16 cellular contexts compared by ENCODE assay signal in the genomic region with DNA sequence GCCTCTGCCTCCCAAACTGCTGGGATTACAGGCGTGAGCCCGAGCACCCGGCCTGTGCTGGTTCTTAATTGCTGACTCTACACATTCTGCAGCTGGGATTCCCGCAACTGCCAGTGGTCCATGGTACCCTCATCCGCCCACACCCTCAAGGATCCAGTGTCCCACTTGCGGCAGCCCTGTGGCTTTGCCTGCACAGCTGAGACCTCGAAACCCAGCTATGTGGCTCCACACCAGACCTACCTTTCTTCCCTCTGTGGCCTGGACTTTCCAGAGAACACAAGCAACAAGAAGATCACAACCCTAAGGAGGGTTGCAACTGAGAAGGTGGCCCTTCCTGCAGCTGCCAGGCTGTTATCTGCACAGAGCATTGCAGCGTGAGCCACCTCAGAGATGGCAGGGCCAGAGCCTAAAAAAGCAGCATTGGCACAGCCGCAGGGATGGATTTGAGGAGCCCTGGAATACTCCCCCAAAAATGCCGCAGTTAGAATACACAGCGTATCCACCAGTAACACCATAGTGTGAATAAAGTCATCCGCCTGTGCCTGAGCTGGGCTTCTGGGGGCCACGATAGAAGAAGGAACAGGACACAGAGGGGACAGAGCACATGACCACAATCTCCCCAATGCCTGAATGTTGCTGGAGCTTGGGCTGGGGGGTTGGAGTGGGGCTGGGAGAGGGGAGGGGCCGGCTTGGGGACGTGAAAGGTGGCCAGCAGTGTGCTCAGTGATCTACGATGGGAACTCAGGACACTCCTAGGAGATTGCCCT. TPM values are rescaled to one million over a fixed set of nuclear protein-coding genes. Genes with fewer than 3 reads are reported as not detected.
A peak's percentile ranks its signal among the peaks of the same experiment; 100 is the strongest.
DNase-seq lines count a peak whose midpoint lies in the region; ATAC-seq and TF ChIP-seq lines count a peak whose summit lies in the region.
"Had no signal": no experiment of that assay in that cellular context is flagged by ENCODE, and none has a peak within 500 bp of the region (broad histone marks: within the 10 kb centered on the region; RNA-seq: fewer than 3 reads in every experiment).

No MANE protein-coding gene starts in this region.

- no peak overlapping the region for H3K23ac ChIP-seq in mesendoderm (ENCODE audit: low read length)

- H3K4me1 ChIP-seq in stomach: no peaks in the 10 kb centered on the region
- no peaks in the 10 kb centered on the region for H3K4me1 ChIP-seq in mesendoderm (ENCODE audit: control insufficient read depth, low read depth, low read length)
- H3K4me1 ChIP-seq: tibial nerve had no signal

- peak; percentile 4 for DNase-seq in activated naive CD4-positive, alpha-beta T cell treated with anti-CD3 and anti-CD28 coated beads for 36 hours
- no peak for DNase-seq in activated naive CD4-positive, alpha-beta T cell treated with anti-CD3 and anti-CD28 coated beads, Interleukin-2, amount 50 U/mL, for 16 hours
- DNase-seq in activated CD8-positive, alpha-beta memory T cell treated with anti-CD3 and anti-CD28 coated beads, Interleukin-2, amount 10 ng/mL, durations not matched to agents 7 days and 5 days: peak; percentile 75
- DNase-seq in islet precursor cell: peak; percentile 37
- peak; percentile 20 for DNase-seq in stomach
- no peak for DNase-seq in NCI-H524 treated with DMSO at 0.1 percent for 48 hours (lab: John Stamatoyannopoulos, UW)
- no peak for DNase-seq in mesendoderm
- no peak for DNase-seq in D341Med (ENCODE audit: low spot score)
- DNase-seq: effector CD8-positive, alpha-beta T cell; mammary epithelial cell; NCI-H1048; NCI-H2171 treated with DMSO at 0.1 percent for 48 hours had no signal

- no peaks in the 10 kb centered on the region for H3K79me2 ChIP-seq in mesendoderm (ENCODE audit: control insufficient read depth, insufficient read depth, low read length)

- no peak overlapping the region for H4K8ac ChIP-seq in mesendoderm (ENCODE audit: low read depth, low read length)

- no peak overlapping the region for H3K56ac ChIP-seq in mesendoderm (ENCODE audit: low read length)

- H3K36me3 Mint-ChIP-seq in activated naive CD4-positive, alpha-beta T cell treated with anti-CD3 and anti-CD28 coated beads for 36 hours (ENCODE audit: low read depth): no peaks in the 10 kb centered on the region
- peaks cover 2% of the 10 kb centered on the region for H3K36me3 Mint-ChIP-seq in activated CD8-positive, alpha-beta memory T cell treated with anti-CD3 and anti-CD28 coated beads, Interleukin-2, amount 10 ng/mL, durations not matched to agents 7 days and 5 days

- H3K18ac ChIP-seq in mesendoderm (ENCODE audit: low read length): no peak overlapping the region

- intact Hi-C loops in activated naive CD4-positive, alpha-beta T cell treated with anti-CD3 and anti-CD28 coated beads for 36 hours (cut with micrococcal nuclease): loop anchor here (5.0 kb wide), 1 partner anchor 134 kb away; a partner anchor contains a TSS
- intact Hi-C loops in stomach (cut with DNase I; ENCODE audit: low total_unique reads): no loop called here

- H3K4me3 ChIP-seq in stomach (no peak overlapping the region), mesendoderm (ENCODE audit: low read length) (no peak overlapping the region)
- H3K4me3 ChIP-seq: ovary, tibial nerve had no signal

- no peak overlapping the region for H3K27ac ChIP-seq in stomach
- H3K27ac ChIP-seq in mesendoderm (ENCODE audit: low read depth, low read length): no peak overlapping the region
- H3K27ac ChIP-seq: ovary, tibial nerve had no signal

- 83 to 88% (median 86%) methylated on average over 16 of the region's 16 CpGs for WGBS in stomach, 5 donors
- WGBS in mesendoderm (ENCODE audit: extremely low coverage, insufficient coverage, low lambda C conversion rate): no CpG with 5 or more reads among the region's 16 CpGs

- H3K4me2 ChIP-seq in mesendoderm (ENCODE audit: low read length): no peak overlapping the region

- peaks cover 76% of the 10 kb centered on the region for H3K4me1 Mint-ChIP-seq in activated naive CD4-positive, alpha-beta T cell treated with anti-CD3 and anti-CD28 coated beads for 36 hours (ENCODE audit: low read depth)
- peaks cover 67% of the 10 kb centered on the region for H3K4me1 Mint-ChIP-seq in activated CD8-positive, alpha-beta memory T cell treated with anti-CD3 and anti-CD28 coated beads, Interleukin-2, amount 10 ng/mL, durations not matched to agents 7 days and 5 days

- no peak for ATAC-seq in activated CD8-positive, alpha-beta memory T cell treated with anti-CD3 and anti-CD28 coated beads, Interleukin-2, amount 10 ng/mL, durations not matched to agents 7 days and 5 days

- no peak overlapping the region for H2AK5ac ChIP-seq in mesendoderm (ENCODE audit: low read length)

- H2BK15ac ChIP-seq in mesendoderm (replicated peaks; ENCODE audit: low read depth): no peak overlapping the region

- no peak overlapping the region for H3K4me3 Mint-ChIP-seq in activated naive CD4-positive, alpha-beta T cell treated with anti-CD3 and anti-CD28 coated beads for 36 hours
- peak overlapping the region; percentile 83 for H3K4me3 Mint-ChIP-seq in activated CD8-positive, alpha-beta memory T cell treated with anti-CD3 and anti-CD28 coated beads, Interleukin-2, amount 10 ng/mL, durations not matched to agents 7 days and 5 days

- CTCF ChIA-PET in activated naive CD4-positive, alpha-beta T cell treated with anti-CD3 and anti-CD28 coated beads for 36 hours (lab: Charles Lee): interaction anchor here (1.3 to 1.9 kb wide), 4 partner anchors 9 to 61 kb away, joined by 3 to 13 read pairs (median 6); no protein-coding TSS in a partner anchor
- CTCF ChIA-PET in activated CD8-positive, alpha-beta memory T cell treated with anti-CD3 and anti-CD28 coated beads, Interleukin-2, amount 10 ng/mL, durations not matched to agents 7 days and 5 days (lab: Charles Lee): interaction anchor here (0.8 to 8.8 kb wide), 11 partner anchors 12 to 130 kb away, joined by 3 to 190 read pairs (median 10); no protein-coding TSS in a partner anchor

- H3K4ac ChIP-seq in mesendoderm (ENCODE audit: low read depth, low read length): no peak overlapping the region

- H2BK5ac ChIP-seq in mesendoderm (ENCODE audit: low read length): no peak overlapping the region

- no peaks in the 10 kb centered on the region for H3K9me3 ChIP-seq in stomach
- H3K9me3 ChIP-seq: ovary, tibial nerve had no signal

- no peak overlapping the region for H3K9ac ChIP-seq in mesendoderm (ENCODE audit: low read length)

- no peak for TF ChIP-seq EP300 in stomach (IDR thresholded peaks at IDR 0.05)

- H2BK120ac ChIP-seq in mesendoderm (ENCODE audit: low read depth, low read length): no peak overlapping the region

- no peak for TF ChIP-seq CTCF in stomach (IDR thresholded peaks at IDR 0.05)

- no peaks in the 10 kb centered on the region for H3K79me1 ChIP-seq in mesendoderm (ENCODE audit: low read length)

- H3K36me3 ChIP-seq in stomach (no peaks in the 10 kb centered on the region), mesendoderm (ENCODE audit: control insufficient read depth, insufficient read depth, low read length) (no peaks in the 10 kb centered on the region)
- H3K36me3 ChIP-seq: ovary, tibial nerve had no signal

- no peaks in the 10 kb centered on the region for H3K9me3 Mint-ChIP-seq in activated naive CD4-positive, alpha-beta T cell treated with anti-CD3 and anti-CD28 coated beads for 36 hours
- H3K9me3 Mint-ChIP-seq in activated CD8-positive, alpha-beta memory T cell treated with anti-CD3 and anti-CD28 coated beads, Interleukin-2, amount 10 ng/mL, durations not matched to agents 7 days and 5 days (ENCODE audit: low read depth): no peaks in the 10 kb centered on the region

- TF ChIP-seq POLR2A in stomach (IDR thresholded peaks at IDR 0.05): no peak

- H3K27me3 Mint-ChIP-seq in activated naive CD4-positive, alpha-beta T cell treated with anti-CD3 and anti-CD28 coated beads for 36 hours (ENCODE audit: low read depth): peaks cover 2% of the 10 kb centered on the region
- peaks cover 14% of the 10 kb centered on the region for H3K27me3 Mint-ChIP-seq in activated CD8-positive, alpha-beta memory T cell treated with anti-CD3 and anti-CD28 coated beads, Interleukin-2, amount 10 ng/mL, durations not matched to agents 7 days and 5 days

- no peak overlapping the region for H4K5ac ChIP-seq in mesendoderm (ENCODE audit: low read length)

- peaks cover 0 to 26% (median 0%) of the 10 kb centered on the region in 3 donors for H3K27me3 ChIP-seq in stomach
- no peaks in the 10 kb centered on the region for H3K27me3 ChIP-seq in mesendoderm (ENCODE audit: insufficient read depth, low read length, poor library complexity)
- H3K27me3 ChIP-seq: ovary, tibial nerve had no signal

- no peak overlapping the region for H3K27ac Mint-ChIP-seq in activated naive CD4-positive, alpha-beta T cell treated with anti-CD3 and anti-CD28 coated beads for 36 hours
- peak overlapping the region; percentile 96 for H3K27ac Mint-ChIP-seq in activated CD8-positive, alpha-beta memory T cell treated with anti-CD3 and anti-CD28 coated beads, Interleukin-2, amount 10 ng/mL, durations not matched to agents 7 days and 5 days

RNA-seq across cellular contexts. Expression of a gene that starts 1.9 kb away (rescaled TPM):
- total RNA-seq in activated naive CD4-positive, alpha-beta T cell treated with anti-CD3 and anti-CD28 coated beads for 36 hours: under 1 TPM; 0.35 to 0.43 TPM
- total RNA-seq in activated CD8-positive, alpha-beta memory T cell treated with anti-CD3 and anti-CD28 coated beads, Interleukin-2, amount 10 ng/mL, durations not matched to agents 7 days and 5 days: 10 to 100 TPM; 42.1 to 58.8 TPM
- total RNA-seq in stomach: under 1 TPM in 1 of 5 donors, not detected in 4; 0.37 TPM
- polyA plus RNA-seq in stomach: under 1 TPM in 2 of 3 donors, not detected in 1; 0.13 to 0.19 TPM
- polyA plus RNA-seq in mesendoderm (2013, experiment 1 of 2): 0.41 TPM
- polyA plus RNA-seq in mesendoderm (2013, experiment 2 of 2): 0.41 TPM
- total RNA-seq: fibroblast of villous mesenchyme, mammary epithelial cell had no signal
- polyA plus RNA-seq: AG04450, mammary epithelial cell had no signal

RNA-seq across cellular contexts. Expression of a gene that starts 58.4 kb away (rescaled TPM):
- 10 to 100 TPM; 13.0 to 13.6 TPM for total RNA-seq in activated naive CD4-positive, alpha-beta T cell treated with anti-CD3 and anti-CD28 coated beads for 36 hours
- total RNA-seq in activated CD8-positive, alpha-beta memory T cell treated with anti-CD3 and anti-CD28 coated beads, Interleukin-2, amount 10 ng/mL, durations not matched to agents 7 days and 5 days: 100 to 1,000 TPM in 1 of 2 experiments, 10 to 100 TPM in 1; 65.1 to 115 TPM
- 1,000 to 10,000 TPM in 1 of 5 donors, 100 to 1,000 TPM in 2, 10 to 100 TPM in 2; 35.6 to 1,030 (median 105) TPM for total RNA-seq in stomach
- polyA plus RNA-seq in stomach: 10 to 100 TPM; 26.9 to 40.8 (median 32.2) TPM
- polyA plus RNA-seq in mesendoderm (2013, experiment 1 of 2): 368 TPM
- 373 TPM for polyA plus RNA-seq in mesendoderm (2013, experiment 2 of 2)

Comparison
In these comparisons a context has a peak if more than half of its experiments do, and no peak if none do; other contexts are left out.
1. DNase-seq: peak in activated naive CD4-positive, alpha-beta T cell treated with anti-CD3 and anti-CD28 coated beads for 36 hours (single experiment), activated CD8-positive, alpha-beta memory T cell treated with anti-CD3 and anti-CD28 coated beads, Interleukin-2, amount 10 ng/mL, durations not matched to agents 7 days and 5 days (single experiment), islet precursor cell (single experiment) and stomach (single experiment); none in activated naive CD4-positive, alpha-beta T cell treated with anti-CD3 and anti-CD28 coated beads, Interleukin-2, amount 50 U/mL, for 16 hours (single experiment), NCI-H524 treated with DMSO at 0.1 percent for 48 hours (single experiment), mesendoderm (single experiment) and D341Med (single experiment).
2. RNA of a gene that starts 1.9 kb away (total RNA-seq): 42.1 to 58.8 TPM in activated CD8-positive, alpha-beta memory T cell treated with anti-CD3 and anti-CD28 coated beads, Interleukin-2, amount 10 ng/mL, durations not matched to agents 7 days and 5 days; 0.35 to 0.43 TPM in activated naive CD4-positive, alpha-beta T cell treated with anti-CD3 and anti-CD28 coated beads for 36 hours and 0.37 TPM in stomach; every median in the first group is over 10 times any median in the second.